21 cellular contexts compared by ENCODE assay signal in the genomic region with DNA sequence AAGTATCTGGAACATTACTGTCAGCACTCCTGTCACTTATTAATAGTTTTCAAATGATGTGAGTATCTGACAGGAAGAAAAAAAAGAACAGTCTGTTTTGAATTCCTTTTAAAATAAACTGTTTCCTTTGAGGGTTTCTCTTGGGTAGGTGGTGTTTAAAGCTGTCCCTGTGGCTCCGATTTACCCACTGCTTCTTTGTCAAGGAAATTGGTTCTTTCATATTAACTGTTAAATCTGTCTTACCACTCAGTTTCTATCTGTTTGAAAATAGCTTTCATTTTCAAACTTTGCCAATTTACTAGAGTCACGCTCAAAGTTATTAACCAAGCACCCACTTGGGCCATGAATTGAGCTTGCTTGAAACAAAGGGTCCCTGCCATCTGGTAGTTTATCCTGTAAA.
"Had no signal": no experiment of that assay in that cellular context is flagged by ENCODE, and none has a peak within 500 bp of the region (broad histone marks: within the 10 kb centered on the region; RNA-seq: fewer than 3 reads in every experiment).

No MANE protein-coding gene starts in this region.

- H3K9ac ChIP-seq: SK-N-SH had no signal

- H3K27ac ChIP-seq: HL-60, RWPE1 had no signal

- H3K4me2 ChIP-seq: SK-N-SH had no signal

- ATAC-seq: Panc1, T-cell had no signal

- DNase-seq: KBM-7; NCI-H1092; NCI-H1105 treated with DMSO at 0.1 percent for 48 hours; NCI-H1417 treated with DMSO at 0.1 percent for 48 hours; NCI-H146; NCI-H1694 treated with DMSO at 0.1 percent for 48 hours; NCI-H1930; NCI-H2081; NCI-H2107; NCI-H2227 treated with DMSO at 0.1 percent for 48 hours; NCI-H524 treated with DMSO at 0.1 percent for 48 hours; NCI-H69; NCI-H774; NK-92 treated with Interleukin-12 subunit alpha and Interleukin-12 subunit beta, amount 100 ng/mL, for 24 hours; SHP77; SK-N-SH; SW 1271; T-cell had no signal

- H3K9me3 ChIP-seq: SK-N-SH had no signal
